Comparison of ENCODE assay signal across 1 cellular context in genomic region chr6:114008331-114008730, GRCh38.
TF ChIP-seq lines count a peak whose summit lies in the region.

No MANE protein-coding gene starts in this region.

TF ChIP-seq in GM23338, 12 proteins besides CTCF, POLR2A, EP300 and RAD21 (continued from another document):
- no peak for TF ChIP-seq EZH2phosphoT487 (IDR thresholded peaks at IDR 0.05; ENCODE audit: unreplicated experiment)
- no peak for TF ChIP-seq ETS1 (IDR thresholded peaks at IDR 0.05)
- no peak for TF ChIP-seq ZNF114 (CRISPR knock-in tag; IDR thresholded peaks at IDR 0.05)
- no peak for TF ChIP-seq NANOG (IDR thresholded peaks at IDR 0.05; ENCODE audit: borderline replicate concordance)
- no peak for TF ChIP-seq ZNF462 (CRISPR knock-in tag; IDR thresholded peaks at IDR 0.05)
- TF ChIP-seq EZH2 (IDR thresholded peaks at IDR 0.05; ENCODE audit: low read depth, unreplicated experiment): no peak
- no peak for TF ChIP-seq ZNF331 (CRISPR knock-in tag; IDR thresholded peaks at IDR 0.05; ENCODE audit: low read depth)
- TF ChIP-seq CREB1 (CRISPR knock-in tag; IDR thresholded peaks at IDR 0.05; ENCODE audit: low read depth): no peak
- no peak for TF ChIP-seq POLR2AphosphoS5 (IDR thresholded peaks at IDR 0.05; ENCODE audit: low read depth)
- TF ChIP-seq STAT1 (IDR thresholded peaks at IDR 0.05; ENCODE audit: unreplicated experiment): no peak
